2 cellular contexts compared by ENCODE assay signal in genomic region chr17:67666710-67667109, GRCh38.
TF ChIP-seq lines count a peak whose summit lies in the region.

No MANE protein-coding gene starts in this region.

TF ChIP-seq in HepG2, 621 proteins besides CTCF, POLR2A, EP300 and RAD21:
- TF ChIP-seq HBP1 (CRISPR knock-in tag; IDR thresholded peaks at IDR 0.05; ENCODE audit: low read depth) (no peak), NFRKB (IDR thresholded peaks at IDR 0.05) (no peak)

TF ChIP-seq in H1, 55 proteins besides CTCF, POLR2A, EP300 and RAD21:
- TF ChIP-seq RBBP5 (IDR thresholded peaks at IDR 0.05; ENCODE audit: borderline replicate concordance, low read depth, low read length) = no peak
- TF ChIP-seq MAX (IDR thresholded peaks at IDR 0.05) = no peak
- TF ChIP-seq JUND (IDR thresholded peaks at IDR 0.05; ENCODE audit: low read length) = no peak
- TF ChIP-seq CHD7 (IDR thresholded peaks at IDR 0.05; ENCODE audit: insufficient replicate concordance, low read length) = no peak
- TF ChIP-seq HDAC6 (IDR thresholded peaks at IDR 0.05; ENCODE audit: low read depth, low read length) = no peak
- TF ChIP-seq BCL11A (IDR thresholded peaks at IDR 0.05; ENCODE audit: low read depth in 2 of 2, low read length in 2 of 2) = no peak
